Comparison of ENCODE assay signal across 9 cellular contexts in genomic region chr1:40382601-40383000, GRCh38. TPM values are rescaled to one million over a fixed set of nuclear protein-coding genes. Genes with fewer than 3 reads are reported as not detected.
A peak's percentile ranks its signal among the peaks of the same experiment; 100 is the strongest.
DNase-seq lines count a peak whose midpoint lies in the region; ATAC-seq and TF ChIP-seq lines count a peak whose summit lies in the region.
"Had no signal": no experiment of that assay in that cellular context is flagged by ENCODE, and none has a peak within 500 bp of the region (broad histone marks: within the 10 kb centered on the region; RNA-seq: fewer than 3 reads in every experiment).

No MANE protein-coding gene starts in this region.

- no peaks in the 10 kb centered on the region for H3K9me3 Mint-ChIP-seq in Caco-2 (ENCODE audit: unreplicated experiment)

- TF ChIP-seq CTCF in right atrium auricular region (IDR thresholded peaks at IDR 0.05), result peak in 1 of 2 donors; percentile 9
- TF ChIP-seq CTCF in Caco-2 (IDR thresholded peaks at IDR 0.05; ENCODE audit: insufficient read depth in 1 of 2, low read depth in 1 of 2, low read length in 1 of 2, severe bottlenecking in 1 of 2, unreplicated experiment in 1 of 2), result no peak

- H3K27me3 ChIP-seq in right atrium auricular region (no peaks in the 10 kb centered on the region), right cardiac atrium (ENCODE audit: control insufficient read depth, insufficient read depth) (no peaks in the 10 kb centered on the region), muscle layer of duodenum (ENCODE audit: low read depth, low read length) (no peaks in the 10 kb centered on the region), Caco-2 (replicated peaks; ENCODE audit: control insufficient read depth, insufficient read depth, low read length) (no peaks in the 10 kb centered on the region)

- BruUV-seq in Caco-2 (replicated peaks; lab: Mats Ljungman, UMichigan), result no TSS peak

- H3K4me3 ChIP-seq in right atrium auricular region (no peak overlapping the region), right cardiac atrium (ENCODE audit: low read length) (no peak overlapping the region), muscle layer of duodenum (ENCODE audit: low read depth in 1 of 2, low read length in 2 of 2) (no peak overlapping the region), Caco-2 (ENCODE audit: low read depth, low read length) (no peak overlapping the region)

- H3K27ac ChIP-seq in right atrium auricular region, result peak overlapping the region; percentile 32 to 59
- H3K27ac ChIP-seq in right cardiac atrium (ENCODE audit: low read length), result no peak overlapping the region
- peak overlapping the region; percentile 35 for H3K27ac ChIP-seq in angular gyrus (ENCODE audit: low read depth, low read length)
- peak overlapping the region; percentile 95 for H3K27ac ChIP-seq in muscle layer of duodenum (ENCODE audit: low read length)

- H3K36me3 Mint-ChIP-seq in Caco-2 (ENCODE audit: insufficient read depth, unreplicated experiment), result no peaks in the 10 kb centered on the region

- POLR2A ChIA-PET in Caco-2 (lab: Charles Lee), result no interaction called here

- H3K4me1 ChIP-seq in right atrium auricular region (peaks cover 0 to 42% of the 10 kb centered on the region in 2 donors), right cardiac atrium (ENCODE audit: control insufficient read depth, insufficient read depth, low read length) (peaks cover 8% of the 10 kb centered on the region), muscle layer of duodenum (ENCODE audit: control insufficient read depth in 1 of 2, insufficient read depth in 2 of 2, low read length in 2 of 2) (peaks cover 11 to 22% of the 10 kb centered on the region in 2 donors), Caco-2 (no peaks in the 10 kb centered on the region)

- H3K27me3 Mint-ChIP-seq in Caco-2 (ENCODE audit: insufficient read depth, unreplicated experiment), result no peaks in the 10 kb centered on the region

- H3K4me3 Mint-ChIP-seq in Caco-2 (ENCODE audit: unreplicated experiment), result no peak overlapping the region

- DNase-seq in right atrium auricular region (ENCODE audit: low spot score), result no peak
- no peak for DNase-seq in right cardiac atrium
- DNase-seq in HuH-7 (ENCODE audit: low spot score), result no peak
- no peak for DNase-seq in Caco-2
- no peak for DNase-seq in NCI-H2081 treated with DMSO at 0.1 percent for 48 hours (lab: John Stamatoyannopoulos, UW)
- no peak for DNase-seq in DMS53 treated with DMSO at 0.1 percent for 48 hours (lab: John Stamatoyannopoulos, UW; ENCODE audit: unreplicated experiment)

- H3K9me3 ChIP-seq in right atrium auricular region (no peaks in the 10 kb centered on the region), right cardiac atrium (ENCODE audit: control insufficient read depth, low read length) (no peaks in the 10 kb centered on the region), muscle layer of duodenum (ENCODE audit: control insufficient read depth in 1 of 2, low read length in 2 of 2) (no peaks in the 10 kb centered on the region), Caco-2 (no peaks in the 10 kb centered on the region)

- CTCF ChIA-PET in Caco-2 (lab: Charles Lee), result no interaction called here

- H3K36me3 ChIP-seq in right atrium auricular region (no peaks in the 10 kb centered on the region), muscle layer of duodenum (ENCODE audit: control insufficient read depth in 1 of 2, insufficient read depth in 2 of 2, low read length in 2 of 2) (no peaks in the 10 kb centered on the region), Caco-2 (ENCODE audit: control insufficient read depth, insufficient read depth, low read length) (no peaks in the 10 kb centered on the region)

- intact Hi-C loops in right cardiac atrium (cut with DNase I) (no loop called here), Caco-2 (cut with micrococcal nuclease; ENCODE audit: unreplicated experiment) (no loop called here)

- H3K4me1 Mint-ChIP-seq in Caco-2 (ENCODE audit: low read depth, unreplicated experiment), result no peaks in the 10 kb centered on the region

- ATAC-seq in right cardiac atrium, result no peak
- ATAC-seq: HCT116 had no signal

- no peak overlapping the region for H3K27ac Mint-ChIP-seq in Caco-2 (ENCODE audit: unreplicated experiment)

RNA-seq across cellular contexts. Expression of gene SMAP2, which starts 9.1 kb away (rescaled TPM):
- total RNA-seq in right atrium auricular region, result 10 to 100 TPM; 19.8 to 20.8 TPM
- total RNA-seq in right cardiac atrium, result 10 to 100 TPM; 10.9 to 23.1 (median 17.7) TPM
- 11.2 TPM for polyA plus RNA-seq in right cardiac atrium
- 6.8 and 7.5 TPM in 2 replicates for total RNA-seq in Caco-2 (2022)
